ENCODE assay signal across 20 cellular contexts in the genomic region with DNA sequence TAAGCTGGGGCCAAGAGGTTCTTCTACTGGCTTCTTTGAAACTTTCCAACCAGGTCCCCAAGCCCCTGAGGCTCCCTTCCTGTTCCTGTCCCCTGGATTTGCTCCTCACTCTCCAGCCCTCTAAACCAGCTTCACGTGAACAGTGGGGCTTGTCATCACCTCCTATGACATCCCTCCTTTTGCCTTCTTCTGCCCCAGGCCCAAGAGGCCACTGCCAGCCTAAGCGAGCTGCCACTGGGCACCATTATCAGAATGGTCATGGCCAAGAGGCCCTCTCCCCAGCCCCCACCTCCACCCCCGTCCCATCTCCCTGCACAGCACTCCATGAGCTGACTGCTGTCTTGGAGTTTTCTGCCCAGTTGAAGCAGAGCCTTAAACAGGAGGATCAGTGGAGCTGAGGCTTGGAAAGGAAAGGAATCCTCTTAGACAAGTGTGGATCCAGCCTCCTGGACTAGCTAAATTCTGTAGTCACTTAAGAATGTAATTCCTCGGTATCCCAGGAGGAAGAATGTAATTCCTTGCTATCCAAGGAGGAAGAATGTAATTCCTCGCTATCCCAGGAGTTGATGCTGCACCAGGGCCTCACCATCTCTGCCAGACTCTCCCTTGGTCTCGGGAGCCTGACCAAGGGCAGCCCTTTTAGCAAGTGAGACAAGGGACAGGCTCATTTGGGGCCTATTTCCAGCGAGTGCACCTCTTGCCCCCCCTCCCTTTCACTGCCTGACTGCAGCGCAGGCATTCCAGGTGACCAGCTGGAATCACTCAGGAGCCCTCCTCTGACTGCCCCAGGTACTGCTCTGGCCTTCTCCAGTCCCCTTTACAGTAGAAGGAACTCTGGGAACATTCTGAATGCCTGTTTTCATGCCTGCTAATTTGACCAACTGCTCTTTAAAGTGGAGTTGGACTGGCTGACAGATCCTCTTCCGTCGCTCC.
A peak's percentile ranks its signal among the peaks of the same experiment; 100 is the strongest.
DNase-seq lines count a peak whose midpoint lies in the region; ATAC-seq and TF ChIP-seq lines count a peak whose summit lies in the region.
"Had no signal": no experiment of that assay in that cellular context is flagged by ENCODE, and none has a peak within 500 bp of the region (broad histone marks: within the 10 kb centered on the region; RNA-seq: fewer than 3 reads in every experiment).

No MANE protein-coding gene starts in this region.

- POLR2A ChIA-PET in WTC11 (lab: Charles Lee): no interaction called here

- peak; percentile 74 for ATAC-seq in WTC11
- ATAC-seq: naive thymus-derived CD8-positive, alpha-beta T cell had no signal

- no peak overlapping the region for H3K4me3 ChIP-seq in right atrium auricular region
- H3K4me3 ChIP-seq in rectal smooth muscle tissue (ENCODE audit: low read length): no peak overlapping the region
- no peak overlapping the region for H3K4me3 ChIP-seq in dorsolateral prefrontal cortex
- H3K4me3 ChIP-seq: testis had no signal

- no peaks in the 10 kb centered on the region for H3K9me3 ChIP-seq in right atrium auricular region
- H3K9me3 ChIP-seq: testis had no signal

- CTCF ChIA-PET in WTC11 (lab: Charles Lee): interaction anchor here (0.7 to 2.1 kb wide), 8 partner anchors 14 to 176 kb away, joined by 3 to 13 read pairs (median 5); no protein-coding TSS in a partner anchor

- H3K27me3 Mint-ChIP-seq in WTC11 (ENCODE audit: low read depth) (no peaks in the 10 kb centered on the region), glutamatergic neuron (ENCODE audit: unreplicated experiment) (peaks cover 8% of the 10 kb centered on the region)
- H3K27me3 Mint-ChIP-seq: activated CD4-positive, alpha-beta memory T cell treated with anti-CD3 and anti-CD28 coated beads for 36 hours; activated naive CD4-positive, alpha-beta T cell treated with anti-CD3 and anti-CD28 coated beads, Interleukin-2, amount 10 ng/mL, durations not matched to agents 7 days and 5 days; naive thymus-derived CD8-positive, alpha-beta T cell had no signal

- in situ Hi-C loops in ACHN (cut with HindIII; ENCODE audit: low pct_ligation_motif_present, low pct_unique_long_range_greater_than_20kb, low sequenced_read_pairs): no loop called here

- peak overlapping the region; percentile 72 to 78 for H3K27ac ChIP-seq in right atrium auricular region
- H3K27ac ChIP-seq in rectal smooth muscle tissue (ENCODE audit: low read depth, low read length): peak overlapping the region; percentile 64
- H3K27ac ChIP-seq in dorsolateral prefrontal cortex: peak overlapping the region in 14 of 59 donors; percentile 23 to 67 (median 51)

- H3K9me3 Mint-ChIP-seq in WTC11: no peaks in the 10 kb centered on the region
- peaks cover 4% of the 10 kb centered on the region for H3K9me3 Mint-ChIP-seq in glutamatergic neuron (ENCODE audit: unreplicated experiment)
- H3K9me3 Mint-ChIP-seq: activated CD4-positive, alpha-beta memory T cell treated with anti-CD3 and anti-CD28 coated beads for 36 hours; activated naive CD4-positive, alpha-beta T cell treated with anti-CD3 and anti-CD28 coated beads, Interleukin-2, amount 10 ng/mL, durations not matched to agents 7 days and 5 days; naive thymus-derived CD8-positive, alpha-beta T cell had no signal

- H3K4me1 Mint-ChIP-seq in WTC11 (peaks cover 19% of the 10 kb centered on the region), glutamatergic neuron (ENCODE audit: low read depth, unreplicated experiment) (peaks cover 11% of the 10 kb centered on the region)

- no peaks in the 10 kb centered on the region for H3K27me3 ChIP-seq in right atrium auricular region
- H3K27me3 ChIP-seq in rectal smooth muscle tissue (ENCODE audit: control insufficient read depth, insufficient read depth, low read length): no peaks in the 10 kb centered on the region
- H3K27me3 ChIP-seq in dorsolateral prefrontal cortex: no peaks in the 10 kb centered on the region
- H3K27me3 ChIP-seq: testis had no signal

- TF ChIP-seq CTCF in WTC11 (IDR thresholded peaks at IDR 0.05): no peak
- TF ChIP-seq CTCF in right atrium auricular region (IDR thresholded peaks at IDR 0.05): no peak
- no peak for TF ChIP-seq CTCF in glutamatergic neuron (IDR thresholded peaks at IDR 0.05; ENCODE audit: partially characterized antibody, unreplicated experiment)
- no peak for TF ChIP-seq CTCF in dorsolateral prefrontal cortex (IDR thresholded peaks at IDR 0.05 in 54 of 56, conservative IDR thresholded peaks at IDR 0.05 in 2 of 56; ENCODE audit: low read depth in 1 of 56, partially characterized antibody in 56 of 56)

- H3K27ac Mint-ChIP-seq in WTC11 (peak overlapping the region; percentile 57; the same call in 1 of the 2 replicates), glutamatergic neuron (ENCODE audit: unreplicated experiment) (no peak overlapping the region)
- H3K27ac Mint-ChIP-seq: activated CD4-positive, alpha-beta memory T cell treated with anti-CD3 and anti-CD28 coated beads for 36 hours; activated naive CD4-positive, alpha-beta T cell treated with anti-CD3 and anti-CD28 coated beads, Interleukin-2, amount 10 ng/mL, durations not matched to agents 7 days and 5 days had no signal

- intact Hi-C loops in dorsolateral prefrontal cortex (cut with DNase I): no loop called here

- H3K36me3 ChIP-seq in right atrium auricular region: peaks cover 62% of the 10 kb centered on the region
- H3K36me3 ChIP-seq in rectal smooth muscle tissue (ENCODE audit: control insufficient read depth, insufficient read depth, low read length): peaks cover 27% of the 10 kb centered on the region

- H3K4me1 ChIP-seq in right atrium auricular region: peaks cover 0 to 47% of the 10 kb centered on the region in 2 donors
- H3K4me1 ChIP-seq in rectal smooth muscle tissue (ENCODE audit: control insufficient read depth, insufficient read depth, low read length): peaks cover 5% of the 10 kb centered on the region

- DNase-seq in COLO829 (ENCODE audit: low spot score) (peak; percentile 6), WTC11 (ENCODE audit: low spot score) (no peak), right atrium auricular region (ENCODE audit: low spot score) (no peak), ACHN (no peak), glutamatergic neuron (no peak), dorsolateral prefrontal cortex (no peak), ureter (ENCODE audit: low spot score) (no peak)
- DNase-seq: activated CD4-positive, alpha-beta memory T cell treated with anti-CD3 and anti-CD28 coated beads for 36 hours; activated naive CD4-positive, alpha-beta T cell treated with anti-CD3 and anti-CD28 coated beads, Interleukin-2, amount 10 ng/mL, durations not matched to agents 7 days and 5 days; activated T-cell treated with anti-CD3 and anti-CD28 coated beads, Interleukin-2, amount 50 U/mL, for 1 hour; cortex of kidney; DMS79; foreskin melanocyte; HCEC 1CT; KG1; naive thymus-derived CD8-positive, alpha-beta T cell; NCI-H1930; NCI-H446 had no signal

- peaks cover 12% of the 10 kb centered on the region for H3K36me3 Mint-ChIP-seq in WTC11
- H3K36me3 Mint-ChIP-seq in glutamatergic neuron (ENCODE audit: unreplicated experiment): no peaks in the 10 kb centered on the region
- H3K36me3 Mint-ChIP-seq: activated CD4-positive, alpha-beta memory T cell treated with anti-CD3 and anti-CD28 coated beads for 36 hours; activated naive CD4-positive, alpha-beta T cell treated with anti-CD3 and anti-CD28 coated beads, Interleukin-2, amount 10 ng/mL, durations not matched to agents 7 days and 5 days had no signal

- no peak overlapping the region for H3K9ac ChIP-seq in rectal smooth muscle tissue (ENCODE audit: low read length)

- H3K4me3 Mint-ChIP-seq in WTC11 (no peak overlapping the region), glutamatergic neuron (ENCODE audit: unreplicated experiment) (no peak overlapping the region)
- H3K4me3 Mint-ChIP-seq: activated CD4-positive, alpha-beta memory T cell treated with anti-CD3 and anti-CD28 coated beads for 36 hours; activated naive CD4-positive, alpha-beta T cell treated with anti-CD3 and anti-CD28 coated beads, Interleukin-2, amount 10 ng/mL, durations not matched to agents 7 days and 5 days; naive thymus-derived CD8-positive, alpha-beta T cell had no signal

TF ChIP-seq in WTC11, 78 proteins besides CTCF, POLR2A, EP300 and RAD21 (continues in another document):
- no peak for TF ChIP-seq RORB (CRISPR knock-in tag; IDR thresholded peaks at IDR 0.05)
- no peak for TF ChIP-seq ATF1 (CRISPR knock-in tag; IDR thresholded peaks at IDR 0.05)
- TF ChIP-seq ZNF423 (CRISPR knock-in tag; IDR thresholded peaks at IDR 0.05): no peak
- TF ChIP-seq, protein P1, sequence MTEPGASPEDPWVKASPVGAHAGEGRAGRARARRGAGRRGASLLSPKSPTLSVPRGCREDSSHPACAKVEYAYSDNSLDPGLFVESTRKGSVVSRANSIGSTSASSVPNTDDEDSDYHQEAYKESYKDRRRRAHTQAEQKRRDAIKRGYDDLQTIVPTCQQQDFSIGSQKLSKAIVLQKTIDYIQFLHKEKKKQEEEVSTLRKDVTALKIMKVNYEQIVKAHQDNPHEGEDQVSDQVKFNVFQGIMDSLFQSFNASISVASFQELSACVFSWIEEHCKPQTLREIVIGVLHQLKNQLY (CRISPR knock-in tag; IDR thresholded peaks at IDR 0.05): no peak
- TF ChIP-seq, protein P2, sequence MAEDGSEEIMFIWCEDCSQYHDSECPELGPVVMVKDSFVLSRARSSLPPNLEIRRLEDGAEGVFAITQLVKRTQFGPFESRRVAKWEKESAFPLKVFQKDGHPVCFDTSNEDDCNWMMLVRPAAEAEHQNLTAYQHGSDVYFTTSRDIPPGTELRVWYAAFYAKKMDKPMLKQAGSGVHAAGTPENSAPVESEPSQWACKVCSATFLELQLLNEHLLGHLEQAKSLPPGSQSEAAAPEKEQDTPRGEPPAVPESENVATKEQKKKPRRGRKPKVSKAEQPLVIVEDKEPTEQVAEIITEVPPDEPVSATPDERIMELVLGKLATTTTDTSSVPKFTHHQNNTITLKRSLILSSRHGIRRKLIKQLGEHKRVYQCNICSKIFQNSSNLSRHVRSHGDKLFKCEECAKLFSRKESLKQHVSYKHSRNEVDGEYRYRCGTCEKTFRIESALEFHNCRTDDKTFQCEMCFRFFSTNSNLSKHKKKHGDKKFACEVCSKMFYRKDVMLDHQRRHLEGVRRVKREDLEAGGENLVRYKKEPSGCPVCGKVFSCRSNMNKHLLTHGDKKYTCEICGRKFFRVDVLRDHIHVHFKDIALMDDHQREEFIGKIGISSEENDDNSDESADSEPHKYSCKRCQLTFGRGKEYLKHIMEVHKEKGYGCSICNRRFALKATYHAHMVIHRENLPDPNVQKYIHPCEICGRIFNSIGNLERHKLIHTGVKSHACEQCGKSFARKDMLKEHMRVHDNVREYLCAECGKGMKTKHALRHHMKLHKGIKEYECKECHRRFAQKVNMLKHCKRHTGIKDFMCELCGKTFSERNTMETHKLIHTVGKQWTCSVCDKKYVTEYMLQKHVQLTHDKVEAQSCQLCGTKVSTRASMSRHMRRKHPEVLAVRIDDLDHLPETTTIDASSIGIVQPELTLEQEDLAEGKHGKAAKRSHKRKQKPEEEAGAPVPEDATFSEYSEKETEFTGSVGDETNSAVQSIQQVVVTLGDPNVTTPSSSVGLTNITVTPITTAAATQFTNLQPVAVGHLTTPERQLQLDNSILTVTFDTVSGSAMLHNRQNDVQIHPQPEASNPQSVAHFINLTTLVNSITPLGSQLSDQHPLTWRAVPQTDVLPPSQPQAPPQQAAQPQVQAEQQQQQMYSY (CRISPR knock-in tag; IDR thresholded peaks at IDR 0.05): peak; percentile 66
- TF ChIP-seq FOXJ3 (CRISPR knock-in tag; IDR thresholded peaks at IDR 0.05; ENCODE audit: borderline replicate concordance): no peak
- TF ChIP-seq ZNF121 (CRISPR knock-in tag; IDR thresholded peaks at IDR 0.05): no peak
